ENCODE assay signal across 27 cellular contexts in genomic region chr18:8224576-8224975, GRCh38.
"Had no signal": no experiment of that assay in that cellular context is flagged by ENCODE, and none has a peak within 500 bp of the region (broad histone marks: within the 10 kb centered on the region; RNA-seq: fewer than 3 reads in every experiment).

No MANE protein-coding gene starts in this region.

- H3K9me3 Mint-ChIP-seq: activated B cell treated with CpG ODN at 0.5 μM for 24 hours; activated CD4-positive, alpha-beta T cell treated with anti-CD3 and anti-CD28 coated beads, Interleukin-2, amount 10 ng/mL, durations not matched to agents 24 days and 14 days; activated T-cell treated with anti-CD3 and anti-CD28 coated beads, Interleukin-2, amount 50 U/mL, for 4 hours had no signal

- H3K9me3 ChIP-seq: Peyer's patch, SJSA1 had no signal

- H3K27ac Mint-ChIP-seq: activated B cell treated with CpG ODN at 0.5 μM for 24 hours; activated CD4-positive, alpha-beta T cell treated with anti-CD3 and anti-CD28 coated beads, Interleukin-2, amount 10 ng/mL, durations not matched to agents 24 days and 14 days; activated naive CD8-positive, alpha-beta T cell; brain; T-helper 1 cell treated with Interleukin-12 subunit alpha and Interleukin-12 subunit beta and Interleukin-4 antibody, amounts not matched to agents 30 μg/mL and 1 μg/mL, for 36 hours had no signal

- DNase-seq: activated B cell treated with CpG ODN at 0.5 μM for 24 hours; activated CD4-positive, alpha-beta T cell treated with anti-CD3 and anti-CD28 coated beads for 1 hour; activated CD4-positive, alpha-beta T cell treated with anti-CD3 and anti-CD28 coated beads, Interleukin-2, amount 10 ng/mL, durations not matched to agents 24 days and 14 days; activated CD4-positive, alpha-beta T cell treated with anti-CD3 and anti-CD28 coated beads, Interleukin-2, amount 50 U/mL, for 48 hours; activated CD8-positive, alpha-beta memory T cell treated with anti-CD3 and anti-CD28 coated beads for 24 hours; activated effector memory CD4-positive, alpha-beta T cell treated with anti-CD3 and anti-CD28 coated beads, Interleukin-2, amount 50 U/mL, for 16 hours; activated naive CD4-positive, alpha-beta T cell treated with Interleukin-2 at 50 U/mL for 16 hours; activated T-cell treated with anti-CD3 and anti-CD28 coated beads, Interleukin-2, amount 50 U/mL, for 4 hours; amygdala; Kasumi-1; NCI-H1048; NCI-H146; NCI-H187 treated with DMSO at 0.1 percent for 48 hours; NCI-H2081 treated with DMSO at 0.1 percent for 48 hours; NCI-H2227 treated with DMSO at 0.1 percent for 48 hours; NCI-H526 treated with DMSO at 0.1 percent for 48 hours; NK-92 treated with Interleukin-12 subunit alpha and Interleukin-12 subunit beta, amount 100 ng/mL, for 24 hours; OCI-M1; Peyer's patch; SHP77 had no signal

- H3K36me3 Mint-ChIP-seq: activated naive CD8-positive, alpha-beta T cell had no signal

- H3K4me1 ChIP-seq: Peyer's patch had no signal

- H3K27me3 ChIP-seq: cardiac muscle cell, Peyer's patch, SJSA1 had no signal

- H3K27ac ChIP-seq: cardiac muscle cell, Peyer's patch, SJSA1 had no signal

- H3K4me3 ChIP-seq: cardiac muscle cell, K562, Peyer's patch, SJSA1 had no signal

- H3K36me3 ChIP-seq: cardiac muscle cell, Peyer's patch, SJSA1 had no signal

- ATAC-seq: activated T-cell treated with anti-CD3 and anti-CD28 coated beads, Interleukin-2, amount 50 U/mL, for 4 hours; K562; SK-N-SH treated with all-trans-retinoic acid at 6 μM for 48 hours had no signal

- FAIRE-seq: K562 had no signal
